28 cellular contexts compared by ENCODE assay signal in genomic region chr7:24408798-24409428, GRCh38.
"Had no signal": no experiment of that assay in that cellular context is flagged by ENCODE, and none has a peak within 500 bp of the region (broad histone marks: within the 10 kb centered on the region; RNA-seq: fewer than 3 reads in every experiment).

No MANE protein-coding gene starts in this region.

- H3K9me3 Mint-ChIP-seq: type B pancreatic cell had no signal

- H3K79me2 ChIP-seq: hepatocyte had no signal

- H2AFZ ChIP-seq: hepatocyte had no signal

- H3K4me1 ChIP-seq: left lung, lower lobe of right lung, right atrium auricular region, right lobe of liver, tibial nerve, uterus had no signal

- H3K36me3 ChIP-seq: left lung, lower lobe of right lung, neutrophil, ovary, right atrium auricular region, right lobe of liver, tibial nerve, uterus had no signal

- DNase-seq: kidney glomerular epithelial cell; left cardiac atrium; left lung; lower lobe of right lung; mammary epithelial cell; mesenchymal stem cell; naive thymus-derived CD8-positive, alpha-beta T cell; ovary; right lobe of liver; stimulated activated CD4-positive, alpha-beta T cell treated with anti-CD3 and anti-CD28 coated beads, Interleukin-1b, Interleukin-23, amount 100 ng/mL, for 48 hours; stimulated activated CD4-positive, alpha-beta T cell treated with anti-CD3 and anti-CD28 coated beads, Interleukin-2, amount 100 ng/mL, for 48 hours; stimulated activated CD4-positive, alpha-beta T cell treated with anti-CD3 and anti-CD28 coated beads, Interleukin-4, amount 100 ng/mL, for 4 hours; stimulated activated CD8-positive, alpha-beta memory T cell treated with anti-CD3 and anti-CD28 coated beads, Interleukin-4, amount 100 ng/mL, for 48 hours; stimulated activated naive CD4-positive, alpha-beta T cell treated with Interleukin-2 at 50 U/mL for 16 hours; stimulated activated naive CD8-positive, alpha-beta T cell treated with anti-CD3 and anti-CD28 coated beads, Interleukin-15, amount 100 ng/mL, for 72 hours; substantia nigra; uterus had no signal

- FAIRE-seq: keratinocyte had no signal

- H3K27me3 ChIP-seq: hepatocyte, left lung, neutrophil, ovary, right atrium auricular region, right lobe of liver, tibial nerve, uterus had no signal

- H3K4me3 ChIP-seq: hepatocyte, left lung, lower lobe of right lung, ovary, right atrium auricular region, right lobe of liver, smooth muscle cell, tibial nerve, uterus had no signal

- H3K4me1 Mint-ChIP-seq: neural crest cell had no signal

- H3K4me3 Mint-ChIP-seq: naive thymus-derived CD8-positive, alpha-beta T cell; nephron; neural crest cell; stimulated activated memory B cell treated with anti-CD40 and anti-IgM and Interleukin-4, amounts not matched to agents 10 μg/mL and 1 μg/mL and 100 μg/mL, for 72 hours; stimulated activated naive CD8-positive, alpha-beta T cell treated with anti-CD3 and anti-CD28 coated beads, Interleukin-15, amount 100 ng/mL, for 72 hours; type B pancreatic cell had no signal

- H3K9me3 ChIP-seq: left lung, lower lobe of right lung, neutrophil, ovary, right atrium auricular region, right lobe of liver, uterus had no signal

- H3K4me2 ChIP-seq: hepatocyte, smooth muscle cell had no signal

- H3K27me3 Mint-ChIP-seq: stimulated activated naive CD8-positive, alpha-beta T cell treated with anti-CD3 and anti-CD28 coated beads, Interleukin-15, amount 100 ng/mL, for 72 hours; type B pancreatic cell had no signal

- H3K27ac Mint-ChIP-seq: naive thymus-derived CD8-positive, alpha-beta T cell; nephron; progenitor cell of endocrine pancreas; stimulated activated memory B cell treated with anti-CD40 and anti-IgM and Interleukin-4, amounts not matched to agents 10 μg/mL and 1 μg/mL and 100 μg/mL, for 72 hours; stimulated activated naive CD8-positive, alpha-beta T cell treated with anti-CD3 and anti-CD28 coated beads, Interleukin-15, amount 100 ng/mL, for 72 hours; type B pancreatic cell had no signal

- H3K36me3 Mint-ChIP-seq: type B pancreatic cell had no signal

- ATAC-seq: left cardiac atrium; left lung; lower lobe of right lung; naive thymus-derived CD8-positive, alpha-beta T cell; right lobe of liver; stimulated activated memory B cell treated with anti-CD40 and anti-IgM and Interleukin-4, amounts not matched to agents 10 μg/mL and 1 μg/mL and 100 μg/mL, for 72 hours; stimulated activated naive CD8-positive, alpha-beta T cell treated with anti-CD3 and anti-CD28 coated beads, Interleukin-15, amount 100 ng/mL, for 72 hours had no signal

- H3K27ac ChIP-seq: hepatocyte, left lung, lower lobe of right lung, neutrophil, ovary, right atrium auricular region, right lobe of liver, tibial nerve, uterus had no signal
